ENCODE assay signal across 11 cellular contexts in genomic region chr1:226881515-226882185, GRCh38. TPM values are rescaled to one million over a fixed set of nuclear protein-coding genes. Genes with fewer than 3 reads are reported as not detected.
DNase-seq lines count a peak whose midpoint lies in the region; ATAC-seq and TF ChIP-seq lines count a peak whose summit lies in the region.
"Had no signal": no experiment of that assay in that cellular context is flagged by ENCODE, and none has a peak within 500 bp of the region (broad histone marks: within the 10 kb centered on the region; RNA-seq: fewer than 3 reads in every experiment).

No MANE protein-coding gene starts in this region.

- peaks cover 51% of the 10 kb centered on the region for H3K4me1 Mint-ChIP-seq in activated naive CD4-positive, alpha-beta T cell treated with anti-CD3 and anti-CD28 coated beads for 36 hours (ENCODE audit: low read depth)

- H3K9me3 Mint-ChIP-seq in activated naive CD4-positive, alpha-beta T cell treated with anti-CD3 and anti-CD28 coated beads for 36 hours, result no peaks in the 10 kb centered on the region

- no peak for TF ChIP-seq CTCF in VCaP (conservative IDR thresholded peaks at IDR 0.05)
- TF ChIP-seq CTCF in fibroblast of mammary gland (conservative IDR thresholded peaks at IDR 0.05; ENCODE audit: control insufficient read depth, insufficient read depth, low read depth, low read length), result no peak
- TF ChIP-seq CTCF in tibial artery (IDR thresholded peaks at IDR 0.05), result no peak

- ATAC-seq in GM21526 (IDR thresholded peaks at IDR 0.05; ENCODE audit: low FRiP score, unreplicated experiment) (no peak), SK-N-SH treated with all-trans-retinoic acid at 6 μM for 48 hours (no peak)

- no peak overlapping the region for H3K4me3 Mint-ChIP-seq in activated naive CD4-positive, alpha-beta T cell treated with anti-CD3 and anti-CD28 coated beads for 36 hours

- no peak for DNase-seq in activated naive CD4-positive, alpha-beta T cell treated with anti-CD3 and anti-CD28 coated beads for 36 hours
- DNase-seq in activated naive CD4-positive, alpha-beta T cell treated with Interleukin-2 at 50 U/mL for 16 hours, result no peak
- DNase-seq in fibroblast of mammary gland (ENCODE audit: low read depth) (peak; percentile 14), tibial artery (peak; percentile 9 to 51), NCI-H524 treated with DMSO at 0.1 percent for 48 hours (lab: John Stamatoyannopoulos, UW) (no peak)
- DNase-seq: NCI-H1694; stimulated activated CD4-positive, alpha-beta T cell treated with anti-CD3 and anti-CD28 coated beads, Interleukin-2, amount 100 ng/mL, for 24 hours had no signal

- CTCF ChIA-PET in activated naive CD4-positive, alpha-beta T cell treated with anti-CD3 and anti-CD28 coated beads for 36 hours (lab: Charles Lee), result no interaction called here

- peaks cover 40 to 89% (median 45%) of the 10 kb centered on the region in 3 donors for H3K36me3 ChIP-seq in tibial artery

- no peaks in the 10 kb centered on the region for H3K27me3 ChIP-seq in tibial artery
- H3K27me3 ChIP-seq: SJSA1 had no signal

- intact Hi-C loops in activated naive CD4-positive, alpha-beta T cell treated with anti-CD3 and anti-CD28 coated beads for 36 hours (cut with micrococcal nuclease), result loop anchor here (1.0 to 5.0 kb wide), 7 partner anchors 53 to 1286 kb away; partner anchors contain the start of genes IBA57 and ITPKB
- intact Hi-C loops in tibial artery (cut with DNase I; ENCODE audit: low total_unique reads), result no loop called here

- H3K27me3 Mint-ChIP-seq in activated naive CD4-positive, alpha-beta T cell treated with anti-CD3 and anti-CD28 coated beads for 36 hours (ENCODE audit: low read depth), result no peaks in the 10 kb centered on the region

- H3K27ac ChIP-seq in VCaP, result peak overlapping the region; percentile 96; the same call in 1 of the 2 replicates
- H3K27ac ChIP-seq in tibial artery, result no peak overlapping the region
- H3K27ac ChIP-seq: SJSA1 had no signal

- no peaks in the 10 kb centered on the region for H3K9me3 ChIP-seq in tibial artery
- H3K9me3 ChIP-seq: SJSA1 had no signal

- H3K27ac Mint-ChIP-seq in activated naive CD4-positive, alpha-beta T cell treated with anti-CD3 and anti-CD28 coated beads for 36 hours, result peak overlapping the region; percentile 93

- no peaks in the 10 kb centered on the region for H3K4me1 ChIP-seq in tibial artery

- H3K4me3 ChIP-seq in fibroblast of mammary gland (ENCODE audit: control insufficient read depth, low read depth, low read length) (no peak overlapping the region), tibial artery (no peak overlapping the region)
- H3K4me3 ChIP-seq: SJSA1 had no signal

- no peaks in the 10 kb centered on the region for H3K36me3 Mint-ChIP-seq in activated naive CD4-positive, alpha-beta T cell treated with anti-CD3 and anti-CD28 coated beads for 36 hours (ENCODE audit: low read depth)

TF ChIP-seq in SK-N-SH treated with all-trans-retinoic acid at 6 μM for 48 hours, 23 proteins besides CTCF, POLR2A, EP300 and RAD21:
- TF ChIP-seq, protein P1, sequence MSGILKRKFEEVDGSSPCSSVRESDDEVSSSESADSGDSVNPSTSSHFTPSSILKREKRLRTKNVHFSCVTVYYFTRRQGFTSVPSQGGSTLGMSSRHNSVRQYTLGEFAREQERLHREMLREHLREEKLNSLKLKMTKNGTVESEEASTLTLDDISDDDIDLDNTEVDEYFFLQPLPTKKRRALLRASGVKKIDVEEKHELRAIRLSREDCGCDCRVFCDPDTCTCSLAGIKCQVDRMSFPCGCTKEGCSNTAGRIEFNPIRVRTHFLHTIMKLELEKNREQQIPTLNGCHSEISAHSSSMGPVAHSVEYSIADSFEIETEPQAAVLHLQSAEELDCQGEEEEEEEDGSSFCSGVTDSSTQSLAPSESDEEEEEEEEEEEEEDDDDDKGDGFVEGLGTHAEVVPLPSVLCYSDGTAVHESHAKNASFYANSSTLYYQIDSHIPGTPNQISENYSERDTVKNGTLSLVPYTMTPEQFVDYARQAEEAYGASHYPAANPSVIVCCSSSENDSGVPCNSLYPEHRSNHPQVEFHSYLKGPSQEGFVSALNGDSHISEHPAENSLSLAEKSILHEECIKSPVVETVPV (CRISPR knock-in tag; IDR thresholded peaks at IDR 0.05), result no peak
- TF ChIP-seq TOX (CRISPR knock-in tag; IDR thresholded peaks at IDR 0.05; ENCODE audit: borderline replicate concordance) (no peak), GLIS3 (CRISPR knock-in tag; IDR thresholded peaks at IDR 0.05) (no peak), TSHZ2 (CRISPR knock-in tag; IDR thresholded peaks at IDR 0.05) (no peak), ZNF565 (CRISPR knock-in tag; conservative IDR thresholded peaks at IDR 0.05; ENCODE audit: low read depth) (no peak), ZNF70 (CRISPR knock-in tag; IDR thresholded peaks at IDR 0.05) (no peak), SNAI2 (CRISPR knock-in tag; IDR thresholded peaks at IDR 0.05) (no peak), TCF4 (CRISPR knock-in tag; IDR thresholded peaks at IDR 0.05; ENCODE audit: borderline replicate concordance) (no peak), ZC3H10 (CRISPR knock-in tag; IDR thresholded peaks at IDR 0.05) (no peak), POU6F1 (CRISPR knock-in tag; IDR thresholded peaks at IDR 0.05; ENCODE audit: borderline replicate concordance, low read depth) (no peak)

RNA-seq across cellular contexts. Expression of gene PSEN2, which starts 11.2 kb away (rescaled TPM):
- total RNA-seq in activated naive CD4-positive, alpha-beta T cell treated with anti-CD3 and anti-CD28 coated beads for 36 hours, result under 1 TPM; 0.64 to 0.69 TPM

RNA-seq across cellular contexts. Expression of gene COQ8A, which starts 58.4 kb away (rescaled TPM):
- 10 to 100 TPM; 24.8 to 26.5 TPM for total RNA-seq in activated naive CD4-positive, alpha-beta T cell treated with anti-CD3 and anti-CD28 coated beads for 36 hours

Comparison
In these comparisons a context has a peak if more than half of its experiments do, and no peak if none do; other contexts are left out.
1. DNase-seq: peak in fibroblast of mammary gland (single experiment) and tibial artery (2 of 2); none in activated naive CD4-positive, alpha-beta T cell treated with anti-CD3 and anti-CD28 coated beads for 36 hours (single experiment), activated naive CD4-positive, alpha-beta T cell treated with Interleukin-2 at 50 U/mL for 16 hours (single experiment) and NCI-H524 treated with DMSO at 0.1 percent for 48 hours (single experiment).